ENCODE assay signal across 1 cellular context in the genomic region with DNA sequence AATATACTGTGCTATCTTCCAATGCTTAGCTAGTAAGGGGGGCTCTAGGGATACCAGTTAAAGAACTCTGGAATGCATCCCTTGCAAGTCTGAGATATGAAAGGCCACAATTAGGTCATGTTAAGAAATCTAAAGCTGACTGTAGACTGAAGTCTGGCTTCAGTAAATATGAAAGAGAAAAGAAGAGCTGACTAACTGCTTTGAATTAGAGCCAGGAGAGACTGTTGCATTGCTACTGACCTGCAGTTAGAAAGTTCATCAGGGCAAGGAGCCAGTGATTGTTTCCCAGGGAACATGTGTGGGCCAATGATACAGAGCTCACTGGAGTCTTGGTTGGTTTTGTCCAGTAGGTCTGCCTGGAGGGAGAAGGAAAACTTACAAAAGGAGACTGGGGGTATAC.
TF ChIP-seq lines count a peak whose summit lies in the region.

No MANE protein-coding gene starts in this region.

TF ChIP-seq in IMR-90, 13 proteins besides CTCF, POLR2A, EP300 and RAD21:
- TF ChIP-seq FOS (IDR thresholded peaks at IDR 0.05; ENCODE audit: low read depth, low read length) (peak; percentile 25; the same call in 1 of the 2 replicates), MXI1 (IDR thresholded peaks at IDR 0.05; ENCODE audit: borderline replicate concordance, low read depth, low read length) (0 out of 2 replicates have a peak, but pooled peaks have one; percentile 47), BHLHE40 (IDR thresholded peaks at IDR 0.05; ENCODE audit: low read depth, low read length) (no peak; the same call in 1 of the 2 replicates), CEBPB (IDR thresholded peaks at IDR 0.05; ENCODE audit: low read depth, low read length) (peak; percentile 81), SMC3 (IDR thresholded peaks at IDR 0.05; ENCODE audit: low read depth, low read length) (no peak)
